ENCODE assay signal across 9 cellular contexts in the genomic region with DNA sequence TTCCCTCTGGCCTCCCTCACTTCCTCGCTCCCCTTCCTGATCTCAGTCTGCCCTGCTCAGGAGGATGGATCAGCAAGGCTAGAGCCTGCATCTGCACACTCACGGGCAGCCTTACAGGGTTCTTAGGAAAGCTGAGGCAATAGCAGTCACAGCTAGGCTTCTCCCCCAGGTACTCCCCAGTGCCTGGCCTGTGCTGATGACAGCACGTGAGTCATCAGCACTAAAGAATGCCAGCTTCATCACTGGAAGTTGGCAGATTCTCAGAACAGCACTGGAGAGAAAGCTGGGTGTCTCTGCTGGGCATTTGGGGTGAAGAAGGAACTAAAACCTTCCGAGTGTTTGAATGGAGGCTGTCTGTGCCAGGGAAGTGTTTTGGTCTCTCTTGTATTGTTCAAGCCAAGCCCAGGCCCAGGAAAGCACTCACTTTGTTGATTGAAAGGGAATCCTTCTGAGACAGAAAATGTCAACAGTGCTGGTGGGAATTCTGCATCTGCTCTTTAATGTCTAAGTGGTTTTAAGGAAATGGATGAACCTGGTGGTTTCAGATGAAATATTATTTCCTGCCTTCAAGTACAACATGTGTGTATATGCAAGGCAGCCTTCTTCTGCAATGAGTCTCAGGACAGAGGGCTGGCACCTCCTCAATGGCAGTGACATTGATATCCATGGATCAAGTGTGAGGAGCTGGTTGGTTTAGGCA.
DNase-seq lines count a peak whose midpoint lies in the region; ATAC-seq and TF ChIP-seq lines count a peak whose summit lies in the region.
"Had no signal": no experiment of that assay in that cellular context is flagged by ENCODE, and none has a peak within 500 bp of the region (broad histone marks: within the 10 kb centered on the region; RNA-seq: fewer than 3 reads in every experiment).

No MANE protein-coding gene starts in this region.

- no peak overlapping the region for H3K4me3 Mint-ChIP-seq in HFFc6
- H3K4me3 Mint-ChIP-seq in activated T-helper 17 cell treated with anti-CD3 and anti-CD28 coated beads, Interleukin-2, amount 50 U/mL, for 72 hours = no peak overlapping the region
- H3K4me3 Mint-ChIP-seq: activated T-cell treated with anti-CD3 and anti-CD28 coated beads, Interleukin-2, amount 50 U/mL, for 4 hours had no signal

- TF ChIP-seq CTCF in AG09319 (IDR thresholded peaks at IDR 0.05; ENCODE audit: low read depth, low read length) (no peak), HFFc6 (IDR thresholded peaks at IDR 0.05) (no peak)

- H3K4me1 Mint-ChIP-seq in HFFc6 (ENCODE audit: low read depth) = peaks cover 39% of the 10 kb centered on the region
- H3K4me1 Mint-ChIP-seq in activated T-helper 17 cell treated with anti-CD3 and anti-CD28 coated beads, Interleukin-2, amount 50 U/mL, for 72 hours = no peaks in the 10 kb centered on the region

- no peaks in the 10 kb centered on the region for H3K9me3 Mint-ChIP-seq in HFFc6
- H3K9me3 Mint-ChIP-seq in activated T-helper 17 cell treated with anti-CD3 and anti-CD28 coated beads, Interleukin-2, amount 50 U/mL, for 72 hours = peaks cover 4% of the 10 kb centered on the region
- H3K9me3 Mint-ChIP-seq: activated T-cell treated with anti-CD3 and anti-CD28 coated beads, Interleukin-2, amount 50 U/mL, for 4 hours had no signal

- peaks cover 9% of the 10 kb centered on the region for H3K27me3 Mint-ChIP-seq in HFFc6 (ENCODE audit: insufficient read depth)
- peaks cover 9% of the 10 kb centered on the region for H3K27me3 Mint-ChIP-seq in activated T-helper 17 cell treated with anti-CD3 and anti-CD28 coated beads, Interleukin-2, amount 50 U/mL, for 72 hours

- H3K36me3 Mint-ChIP-seq in HFFc6 (ENCODE audit: low read depth) = no peaks in the 10 kb centered on the region
- no peaks in the 10 kb centered on the region for H3K36me3 Mint-ChIP-seq in activated T-helper 17 cell treated with anti-CD3 and anti-CD28 coated beads, Interleukin-2, amount 50 U/mL, for 72 hours (ENCODE audit: low read depth)

- peak overlapping the region; percentile 47 for H3K27ac Mint-ChIP-seq in HFFc6
- H3K27ac Mint-ChIP-seq in activated T-helper 17 cell treated with anti-CD3 and anti-CD28 coated beads, Interleukin-2, amount 50 U/mL, for 72 hours = no peak overlapping the region

- peak; percentile 19 for DNase-seq in AG09319 (ENCODE audit: extremely low read depth, low read depth)
- DNase-seq in HFFc6 = peak; percentile 66
- DNase-seq in kidney tubule cell (ENCODE audit: low spot score) = peak; percentile 86
- DNase-seq in DMS114 treated with DMSO at 0.1 percent for 48 hours (lab: John Stamatoyannopoulos, UW; ENCODE audit: unreplicated experiment) = no peak
- no peak for DNase-seq in putamen (ENCODE audit: low spot score)
- DNase-seq in NAMALWA (ENCODE audit: low spot score) = no peak
- DNase-seq: activated T-cell treated with anti-CD3 and anti-CD28 coated beads, Interleukin-2, amount 50 U/mL, for 4 hours had no signal

- peak; percentile 44 for ATAC-seq in activated T-helper 17 cell treated with anti-CD3 and anti-CD28 coated beads, Interleukin-2, amount 50 U/mL, for 72 hours (replicated peaks)
- no peak for ATAC-seq in HG03460 (IDR thresholded peaks at IDR 0.05; ENCODE audit: unreplicated experiment)

Comparison
In these comparisons a context has a peak if more than half of its experiments do, and no peak if none do; other contexts are left out.
1. DNase-seq: peak in AG09319 (single experiment), HFFc6 (single experiment) and kidney tubule cell (single experiment); none in DMS114 treated with DMSO at 0.1 percent for 48 hours (single experiment), putamen (single experiment) and NAMALWA (single experiment).